In the genomic region with DNA sequence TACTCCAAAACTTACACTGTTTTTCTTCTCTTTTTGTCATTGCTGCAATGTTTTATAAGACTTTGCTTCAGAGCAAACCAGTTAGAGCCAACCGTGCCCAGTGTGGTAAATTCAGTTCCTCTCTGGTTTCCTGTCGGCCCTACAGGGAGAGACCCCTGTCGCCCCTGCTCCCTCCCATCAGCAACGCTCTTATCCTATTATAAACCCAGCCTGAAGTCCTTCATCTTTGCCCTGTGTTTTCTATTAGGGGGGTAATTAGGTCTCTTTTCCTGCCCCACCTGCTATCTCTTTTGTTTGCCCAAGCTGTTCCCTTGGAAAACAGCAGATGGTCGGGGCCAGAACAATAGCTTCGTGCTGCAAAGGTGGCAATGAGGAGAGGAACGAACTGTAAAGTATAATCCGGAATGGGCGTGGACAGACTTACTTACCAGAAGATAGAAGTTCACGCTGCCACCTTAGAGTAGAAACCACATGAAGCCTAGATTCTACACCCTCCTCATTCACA, we compare ENCODE assay signal across 11 cellular contexts. TPM values are rescaled to one million over a fixed set of nuclear protein-coding genes. Genes with fewer than 3 reads are reported as not detected.
DNase-seq lines count a peak whose midpoint lies in the region; ATAC-seq and TF ChIP-seq lines count a peak whose summit lies in the region.
"Had no signal": no experiment of that assay in that cellular context is flagged by ENCODE, and none has a peak within 500 bp of the region (broad histone marks: within the 10 kb centered on the region; RNA-seq: fewer than 3 reads in every experiment).

No MANE protein-coding gene starts in this region.

- H3K36me3 Mint-ChIP-seq in activated T-cell treated with anti-CD3 and anti-CD28 coated beads, Interleukin-2, amount 50 U/mL, for 24 hours (ENCODE audit: low read depth): no peaks in the 10 kb centered on the region
- H3K36me3 Mint-ChIP-seq in activated B cell treated with CpG ODN at 0.5 μM for 24 hours (ENCODE audit: low read depth): no peaks in the 10 kb centered on the region
- no peaks in the 10 kb centered on the region for H3K36me3 Mint-ChIP-seq in stimulated activated memory B cell treated with anti-CD40 and anti-IgM and Interleukin-4, amounts not matched to agents 10 μg/mL and 1 μg/mL and 100 μg/mL, for 72 hours

- peaks cover 18% of the 10 kb centered on the region for H3K4me1 Mint-ChIP-seq in activated T-cell treated with anti-CD3 and anti-CD28 coated beads, Interleukin-2, amount 50 U/mL, for 24 hours (ENCODE audit: low read depth)
- H3K4me1 Mint-ChIP-seq in activated B cell treated with CpG ODN at 0.5 μM for 24 hours: peaks cover 20% of the 10 kb centered on the region
- peaks cover 11% of the 10 kb centered on the region for H3K4me1 Mint-ChIP-seq in stimulated activated memory B cell treated with anti-CD40 and anti-IgM and Interleukin-4, amounts not matched to agents 10 μg/mL and 1 μg/mL and 100 μg/mL, for 72 hours

- ATAC-seq in activated B cell treated with CpG ODN at 0.5 μM for 24 hours (ENCODE audit: low read depth) (peak; percentile 67), GM19324 (IDR thresholded peaks at IDR 0.05; ENCODE audit: low FRiP score, unreplicated experiment) (no peak)
- peak; percentile 76 for ATAC-seq in stimulated activated memory B cell treated with anti-CD40 and anti-IgM and Interleukin-4, amounts not matched to agents 10 μg/mL and 1 μg/mL and 100 μg/mL, for 72 hours

- H3K4me3 Mint-ChIP-seq in activated T-cell treated with anti-CD3 and anti-CD28 coated beads, Interleukin-2, amount 50 U/mL, for 24 hours: peak overlapping the region; percentile 5
- peak overlapping the region; percentile 68 for H3K4me3 Mint-ChIP-seq in activated B cell treated with CpG ODN at 0.5 μM for 24 hours
- peak overlapping the region; percentile 6 for H3K4me3 Mint-ChIP-seq in stimulated activated memory B cell treated with anti-CD40 and anti-IgM and Interleukin-4, amounts not matched to agents 10 μg/mL and 1 μg/mL and 100 μg/mL, for 72 hours

- no peaks in the 10 kb centered on the region for H3K27me3 Mint-ChIP-seq in activated T-cell treated with anti-CD3 and anti-CD28 coated beads, Interleukin-2, amount 50 U/mL, for 24 hours
- H3K27me3 Mint-ChIP-seq in activated B cell treated with CpG ODN at 0.5 μM for 24 hours: peaks cover 10% of the 10 kb centered on the region
- no peaks in the 10 kb centered on the region for H3K27me3 Mint-ChIP-seq in stimulated activated memory B cell treated with anti-CD40 and anti-IgM and Interleukin-4, amounts not matched to agents 10 μg/mL and 1 μg/mL and 100 μg/mL, for 72 hours

- TF ChIP-seq CTCF in activated B cell treated with CpG ODN at 0.5 μM for 24 hours (IDR thresholded peaks at IDR 0.05): no peak

- POLR2A ChIA-PET in activated B cell treated with CpG ODN at 0.5 μM for 24 hours (lab: Charles Lee): no interaction called here

- no peak overlapping the region for H3K27ac Mint-ChIP-seq in activated T-cell treated with anti-CD3 and anti-CD28 coated beads, Interleukin-2, amount 50 U/mL, for 24 hours
- H3K27ac Mint-ChIP-seq in activated B cell treated with CpG ODN at 0.5 μM for 24 hours: peak overlapping the region; percentile 47
- H3K27ac Mint-ChIP-seq in stimulated activated memory B cell treated with anti-CD40 and anti-IgM and Interleukin-4, amounts not matched to agents 10 μg/mL and 1 μg/mL and 100 μg/mL, for 72 hours: peak overlapping the region; percentile 14
- H3K27ac Mint-ChIP-seq: activated T-helper 2 cell treated with anti-CD3 and anti-CD28 coated beads, Interferon-gamma antibody, Interleukin-2, Interleukin-4, amounts not matched to agents 10 μg/mL and 5 μg/mL and 100 μg/mL, durations not matched to agents 14 hours and 24 hours and 36 hours had no signal

- CTCF ChIA-PET in activated B cell treated with CpG ODN at 0.5 μM for 24 hours (lab: Charles Lee): no interaction called here

- intact Hi-C loops in activated B cell treated with CpG ODN at 0.5 μM for 24 hours (cut with micrococcal nuclease): loop anchor here (2.0 kb wide), 1 partner anchor 21 kb away; a partner anchor contains a TSS

- DNase-seq in activated T-cell treated with anti-CD3 and anti-CD28 coated beads, Interleukin-2, amount 50 U/mL, for 24 hours: no peak
- DNase-seq in activated T-cell treated with anti-CD3 and anti-CD28 coated beads for 4 hours (no peak), NCI-H2107 treated with DMSO at 0.1 percent for 48 hours (lab: John Stamatoyannopoulos, UW; ENCODE audit: unreplicated experiment) (peak; percentile 98), activated B cell treated with CpG ODN at 0.5 μM for 24 hours (no peak), midbrain (lab: John Stamatoyannopoulos, UW) (no peak), foreskin melanocyte (no peak)
- DNase-seq: effector CD4-positive, alpha-beta T cell; H7 had no signal

- H3K9me3 Mint-ChIP-seq in activated T-cell treated with anti-CD3 and anti-CD28 coated beads, Interleukin-2, amount 50 U/mL, for 24 hours: no peaks in the 10 kb centered on the region
- no peaks in the 10 kb centered on the region for H3K9me3 Mint-ChIP-seq in activated B cell treated with CpG ODN at 0.5 μM for 24 hours
- H3K9me3 Mint-ChIP-seq in stimulated activated memory B cell treated with anti-CD40 and anti-IgM and Interleukin-4, amounts not matched to agents 10 μg/mL and 1 μg/mL and 100 μg/mL, for 72 hours: no peaks in the 10 kb centered on the region
- H3K9me3 Mint-ChIP-seq: activated T-helper 2 cell treated with anti-CD3 and anti-CD28 coated beads, Interferon-gamma antibody, Interleukin-2, Interleukin-4, amounts not matched to agents 10 μg/mL and 5 μg/mL and 100 μg/mL, durations not matched to agents 14 hours and 24 hours and 36 hours had no signal

RNA-seq across cellular contexts. Expression of a gene that starts 21.4 kb away (rescaled TPM):
- total RNA-seq in activated B cell treated with CpG ODN at 0.5 μM for 24 hours: 0.27 and 0.69 TPM in 2 replicates

Comparison
In these comparisons a context has a peak if more than half of its experiments do, and no peak if none do; other contexts are left out.
1. H3K4me3 Mint-ChIP-seq: peak in every context shown above with its lines; median percentile 68 in activated B cell treated with CpG ODN at 0.5 μM for 24 hours; 6 in stimulated activated memory B cell treated with anti-CD40 and anti-IgM and Interleukin-4, amounts not matched to agents 10 μg/mL and 1 μg/mL and 100 μg/mL, for 72 hours; 5 in activated T-cell treated with anti-CD3 and anti-CD28 coated beads, Interleukin-2, amount 50 U/mL, for 24 hours.